ENCODE assay signal across 23 cellular contexts in the genomic region with DNA sequence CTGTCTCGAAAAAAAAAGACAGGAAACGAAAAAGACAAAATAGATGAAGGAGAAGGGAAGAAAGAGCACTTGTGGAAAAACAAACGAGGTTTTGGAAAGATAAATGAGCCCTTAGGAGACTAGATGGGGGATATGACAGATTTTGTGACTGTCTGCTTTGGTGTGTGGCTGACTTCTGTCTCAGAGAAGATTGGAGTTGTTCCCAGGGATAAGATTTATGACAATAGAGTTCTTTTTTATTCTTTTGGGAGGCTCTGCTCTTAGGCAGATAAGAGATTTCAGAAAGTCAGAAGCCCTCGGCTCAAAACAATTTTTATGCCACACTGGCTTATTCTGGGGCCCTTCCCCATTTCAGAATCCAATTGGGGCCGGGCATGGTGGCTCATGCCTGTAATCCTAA.
DNase-seq lines count a peak whose midpoint lies in the region; ATAC-seq, FAIRE-seq and TF ChIP-seq lines count a peak whose summit lies in the region.
"Had no signal": no experiment of that assay in that cellular context is flagged by ENCODE, and none has a peak within 500 bp of the region (broad histone marks: within the 10 kb centered on the region; RNA-seq: fewer than 3 reads in every experiment).

No MANE protein-coding gene starts in this region.

- H3K4me1 Mint-ChIP-seq in Calu3 (ENCODE audit: low read depth, unreplicated experiment) (peaks cover 23% of the 10 kb centered on the region), neural progenitor cell (peaks cover 4% of the 10 kb centered on the region)
- peaks cover 26 to 48% of the 10 kb centered on the region in 2 donors for H3K4me1 Mint-ChIP-seq in stimulated activated naive B cell treated with anti-CD40 and anti-IgM and Interleukin-4, amounts not matched to agents 10 μg/mL and 1 μg/mL and 100 μg/mL, for 72 hours
- peaks cover 5% of the 10 kb centered on the region for H3K4me1 Mint-ChIP-seq in activated CD8-positive, alpha-beta T cell treated with anti-CD3 and anti-CD28 coated beads for 36 hours (ENCODE audit: low read depth)
- peaks cover 10% of the 10 kb centered on the region for H3K4me1 Mint-ChIP-seq in CD4-positive, alpha-beta T cell (ENCODE audit: low read depth)
- H3K4me1 Mint-ChIP-seq: GM23338 had no signal

- no peak for ATAC-seq in HepG2
- ATAC-seq in stimulated activated naive B cell treated with anti-CD40 and anti-IgM and Interleukin-4, amounts not matched to agents 10 μg/mL and 1 μg/mL and 100 μg/mL, for 72 hours (replicated peaks), result no peak
- ATAC-seq in activated CD8-positive, alpha-beta T cell treated with anti-CD3 and anti-CD28 coated beads for 36 hours, result no peak
- ATAC-seq in CD4-positive, alpha-beta T cell (ENCODE audit: poor library complexity), result no peak
- ATAC-seq: CD8-positive, alpha-beta T cell; GM23338 had no signal

- no peak for FAIRE-seq in HepG2 (lab: Jason Lieb, UNC)
- FAIRE-seq: A204.1 had no signal

- H4K20me1 ChIP-seq in SU-DHL-6 (ENCODE audit: low read depth, low read length) (no peaks in the 10 kb centered on the region), HepG2 (ENCODE audit: insufficient read depth, low read length) (no peaks in the 10 kb centered on the region), neural progenitor cell (ENCODE audit: low read depth) (no peaks in the 10 kb centered on the region)

- intact Hi-C loops in Calu3 (cut with micrococcal nuclease; ENCODE audit: unreplicated experiment), result loop anchor here (2.0 kb wide), 2 partner anchors 55 to 425 kb away; no protein-coding TSS in a partner anchor
- intact Hi-C loops in HepG2 (cut with micrococcal nuclease; ENCODE audit: unreplicated experiment), result loop anchor here (2.0 to 10.0 kb wide), 2 partner anchors 75 to 333 kb away; partner anchors contain the start of gene ATF7IP2
- intact Hi-C loops in activated CD8-positive, alpha-beta T cell treated with anti-CD3 and anti-CD28 coated beads for 36 hours (cut with micrococcal nuclease), result no loop called here
- intact Hi-C loops in CD4-positive, alpha-beta T cell (cut with DNase I, micrococcal nuclease), result loop anchor here (1.0 to 10.0 kb wide), 2 partner anchors 73 to 423 kb away; partner anchors contain the start of gene ATF7IP2 (in 1 of the 2)

- in situ Hi-C loops in HepG2 (cut with HindIII; ENCODE audit: extremely low pct_ligation_motif_present, low pct_unique_long_range_greater_than_20kb), result loop anchor here (5.0 kb wide), 2 partner anchors 55 to 425 kb away; no protein-coding TSS in a partner anchor

- H3K4me3 ChIP-seq in SU-DHL-6 (ENCODE audit: insufficient read depth, low read length, poor library complexity, severe bottlenecking), result no peak overlapping the region
- H3K4me3 ChIP-seq in HepG2 (replicated peaks in 1 of 3; ENCODE audit: insufficient read depth in 1 of 3, low read depth in 2 of 3, low read length in 3 of 3), result no peak overlapping the region
- no peak overlapping the region for H3K4me3 ChIP-seq in neural progenitor cell
- H3K4me3 ChIP-seq: GM23338, HAP-1, Peyer's patch had no signal

- DNase-seq in Calu3 (no peak), HepG2 (ENCODE audit: low spot score) (no peak), SKM-1 treated with dmso at 0.1 percent for 144 hours (lab: John Stamatoyannopoulos, UW; ENCODE audit: unreplicated experiment) (no peak), neural progenitor cell (ENCODE audit: low spot score) (no peak)
- DNase-seq in stimulated activated naive B cell treated with anti-CD40 and anti-IgM and Interleukin-4, amounts not matched to agents 10 μg/mL and 1 μg/mL and 100 μg/mL, for 72 hours, result no peak
- DNase-seq in activated CD8-positive, alpha-beta T cell treated with anti-CD3 and anti-CD28 coated beads for 36 hours, result no peak
- no peak for DNase-seq in CD4-positive, alpha-beta T cell
- DNase-seq: CD8-positive, alpha-beta T cell; GF-D8; KBM-7; NCI-H1105; NCI-H146; NCI-H2029; NCI-H2171; NCI-H345; NCI-H524; NCI-H774; NK-92 treated with Interleukin-12 subunit alpha and Interleukin-12 subunit beta, amount 100 ng/mL, for 24 hours; Peyer's patch had no signal

- peaks cover 2% of the 10 kb centered on the region for H3K9me3 Mint-ChIP-seq in Calu3 (ENCODE audit: low read depth, unreplicated experiment)
- peaks cover 2 to 3% of the 10 kb centered on the region in 2 donors for H3K9me3 Mint-ChIP-seq in stimulated activated naive B cell treated with anti-CD40 and anti-IgM and Interleukin-4, amounts not matched to agents 10 μg/mL and 1 μg/mL and 100 μg/mL, for 72 hours
- no peaks in the 10 kb centered on the region for H3K9me3 Mint-ChIP-seq in activated CD8-positive, alpha-beta T cell treated with anti-CD3 and anti-CD28 coated beads for 36 hours
- no peaks in the 10 kb centered on the region for H3K9me3 Mint-ChIP-seq in CD4-positive, alpha-beta T cell
- no peaks in the 10 kb centered on the region for H3K9me3 Mint-ChIP-seq in neural progenitor cell
- H3K9me3 Mint-ChIP-seq: CD8-positive, alpha-beta T cell; GM23338 had no signal

- POLR2A ChIA-PET in HepG2 (lab: Yijun Ruan, JAX), result interaction anchor here (1.3 kb wide), 1 partner anchor 54 kb away, joined by 5 read pairs; no protein-coding TSS in a partner anchor
- POLR2A ChIA-PET in activated CD8-positive, alpha-beta T cell treated with anti-CD3 and anti-CD28 coated beads for 36 hours (lab: Charles Lee), result no interaction called here
- POLR2A ChIA-PET in CD4-positive, alpha-beta T cell (lab: Charles Lee), result no interaction called here

- H3K27me3 Mint-ChIP-seq in Calu3 (ENCODE audit: unreplicated experiment) (no peaks in the 10 kb centered on the region), neural progenitor cell (ENCODE audit: insufficient read depth, low read depth) (peaks cover 3% of the 10 kb centered on the region)
- H3K27me3 Mint-ChIP-seq in stimulated activated naive B cell treated with anti-CD40 and anti-IgM and Interleukin-4, amounts not matched to agents 10 μg/mL and 1 μg/mL and 100 μg/mL, for 72 hours, result no peaks in the 10 kb centered on the region
- no peaks in the 10 kb centered on the region for H3K27me3 Mint-ChIP-seq in activated CD8-positive, alpha-beta T cell treated with anti-CD3 and anti-CD28 coated beads for 36 hours
- no peaks in the 10 kb centered on the region for H3K27me3 Mint-ChIP-seq in CD4-positive, alpha-beta T cell

- H3K36me3 ChIP-seq in SU-DHL-6 (ENCODE audit: low read length) (no peaks in the 10 kb centered on the region), HepG2 (replicated peaks in 1 of 2; ENCODE audit: control insufficient read depth in 1 of 2, insufficient read depth in 2 of 2, low read length in 2 of 2) (no peaks in the 10 kb centered on the region), neural progenitor cell (no peaks in the 10 kb centered on the region)
- H3K36me3 ChIP-seq: HAP-1, Peyer's patch had no signal

- TF ChIP-seq EP300 in HepG2 (IDR thresholded peaks at IDR 0.05; ENCODE audit: low read depth in 2 of 2, low read length in 2 of 2) (no peak), HepG2 (CRISPR knock-in tag; IDR thresholded peaks at IDR 0.05; ENCODE audit: borderline replicate concordance) (no peak)

- H3K36me3 Mint-ChIP-seq in Calu3 (ENCODE audit: insufficient read depth, unreplicated experiment) (peaks cover 4% of the 10 kb centered on the region), neural progenitor cell (no peaks in the 10 kb centered on the region)
- H3K36me3 Mint-ChIP-seq in stimulated activated naive B cell treated with anti-CD40 and anti-IgM and Interleukin-4, amounts not matched to agents 10 μg/mL and 1 μg/mL and 100 μg/mL, for 72 hours, result peaks cover 1 to 3% of the 10 kb centered on the region in 2 donors
- no peaks in the 10 kb centered on the region for H3K36me3 Mint-ChIP-seq in activated CD8-positive, alpha-beta T cell treated with anti-CD3 and anti-CD28 coated beads for 36 hours (ENCODE audit: low read depth)
- H3K36me3 Mint-ChIP-seq in CD4-positive, alpha-beta T cell (ENCODE audit: low read depth), result no peaks in the 10 kb centered on the region
- H3K36me3 Mint-ChIP-seq: CD8-positive, alpha-beta T cell had no signal

- H3K9ac ChIP-seq in SU-DHL-6 (ENCODE audit: low read length), result no peak overlapping the region
- H3K9ac ChIP-seq in HepG2 (ENCODE audit: insufficient read depth, low read depth, low read length), result no peak overlapping the region
- no peak overlapping the region for H3K9ac ChIP-seq in neural progenitor cell

- H2AFZ ChIP-seq in SU-DHL-6 (ENCODE audit: low read depth, low read length, severe bottlenecking), result peak overlapping the region; percentile 32
- no peak overlapping the region for H2AFZ ChIP-seq in HepG2 (ENCODE audit: low read length)
- no peak overlapping the region for H2AFZ ChIP-seq in neural progenitor cell (replicated peaks)
- H2AFZ ChIP-seq: GM23338 had no signal

- CTCF ChIA-PET in Calu3 (lab: Charles Lee), result interaction anchor here (0.6 to 0.7 kb wide), 5 partner anchors 67 to 1163 kb away, joined by 3 to 5 read pairs (median 3); no protein-coding TSS in a partner anchor
- CTCF ChIA-PET in HepG2 (lab: Yijun Ruan, JAX; ENCODE audit: low intra/inter-chr PET ratio, low total read pairs), result no interaction called here
- CTCF ChIA-PET in activated CD8-positive, alpha-beta T cell treated with anti-CD3 and anti-CD28 coated beads for 36 hours (lab: Charles Lee), result no interaction called here
- CTCF ChIA-PET in CD4-positive, alpha-beta T cell (lab: Charles Lee), result interaction anchor here (0.7 kb wide), 1 partner anchor 19 kb away, joined by 3 read pairs; no protein-coding TSS in a partner anchor

- BruUV-seq in Calu3 (replicated peaks; lab: Mats Ljungman, UMichigan), result no TSS peak
- BruUV-seq in HepG2 (replicated peaks; lab: Mats Ljungman, UMichigan), result no TSS peak

- H3K27ac Mint-ChIP-seq in Calu3 (ENCODE audit: unreplicated experiment) (peak overlapping the region; percentile 2), neural progenitor cell (no peak overlapping the region)
- peak overlapping the region; percentile 87 for H3K27ac Mint-ChIP-seq in stimulated activated naive B cell treated with anti-CD40 and anti-IgM and Interleukin-4, amounts not matched to agents 10 μg/mL and 1 μg/mL and 100 μg/mL, for 72 hours
- H3K27ac Mint-ChIP-seq in activated CD8-positive, alpha-beta T cell treated with anti-CD3 and anti-CD28 coated beads for 36 hours, result no peak overlapping the region
- H3K27ac Mint-ChIP-seq in CD4-positive, alpha-beta T cell, result no peak overlapping the region
- H3K27ac Mint-ChIP-seq: CD8-positive, alpha-beta T cell; GM23338 had no signal

- no peak for TF ChIP-seq POLR2A in HepG2 (IDR thresholded peaks at IDR 0.05; ENCODE audit: insufficient read depth in 1 of 2, low read depth in 2 of 2, low read length in 2 of 2)

- WGBS in HepG2 (ENCODE audit: low lambda C conversion rate), result 86% methylated on average over 5 of the region's 5 CpGs

- TF ChIP-seq CTCF in Calu3 (IDR thresholded peaks at IDR 0.05; ENCODE audit: unreplicated experiment), result no peak
- TF ChIP-seq CTCF in SU-DHL-6 (IDR thresholded peaks at IDR 0.05; ENCODE audit: insufficient read depth, low read length, poor library complexity, severe bottlenecking), result no peak
- TF ChIP-seq CTCF in HepG2 (CRISPR knock-in tag; IDR thresholded peaks at IDR 0.05), result no peak
- TF ChIP-seq CTCF in activated CD8-positive, alpha-beta T cell treated with anti-CD3 and anti-CD28 coated beads for 36 hours (IDR thresholded peaks at IDR 0.05), result no peak
- TF ChIP-seq CTCF in CD4-positive, alpha-beta T cell (IDR thresholded peaks at IDR 0.05), result no peak
- TF ChIP-seq CTCF in neural progenitor cell (IDR thresholded peaks at IDR 0.05), result no peak

- H3K4me3 Mint-ChIP-seq in Calu3 (ENCODE audit: low read depth, unreplicated experiment) (no peak overlapping the region), neural progenitor cell (no peak overlapping the region)
- peak overlapping the region in 1 of 2 donors; percentile 48 for H3K4me3 Mint-ChIP-seq in stimulated activated naive B cell treated with anti-CD40 and anti-IgM and Interleukin-4, amounts not matched to agents 10 μg/mL and 1 μg/mL and 100 μg/mL, for 72 hours
- no peak overlapping the region for H3K4me3 Mint-ChIP-seq in activated CD8-positive, alpha-beta T cell treated with anti-CD3 and anti-CD28 coated beads for 36 hours
- H3K4me3 Mint-ChIP-seq in CD4-positive, alpha-beta T cell, result no peak overlapping the region
- H3K4me3 Mint-ChIP-seq: CD8-positive, alpha-beta T cell; GM23338 had no signal

- peak overlapping the region; percentile 23 for H3K27ac ChIP-seq in SU-DHL-6 (ENCODE audit: low read depth, low read length)
- no peak overlapping the region for H3K27ac ChIP-seq in HepG2 (ENCODE audit: extremely low read length, insufficient read depth, low read length)
- no peak overlapping the region for H3K27ac ChIP-seq in CD4-positive, alpha-beta T cell (ENCODE audit: low read depth, low read length)
- H3K27ac ChIP-seq in neural progenitor cell, result no peak overlapping the region

- H3K9me3 ChIP-seq in SU-DHL-6 (ENCODE audit: insufficient read depth, low read length) (no peaks in the 10 kb centered on the region), HepG2 (ENCODE audit: low read length) (no peaks in the 10 kb centered on the region), neural progenitor cell (ENCODE audit: low read depth) (no peaks in the 10 kb centered on the region)
- no peaks in the 10 kb centered on the region for H3K9me3 ChIP-seq in CD4-positive, alpha-beta T cell (ENCODE audit: control insufficient read depth, low read length)
- H3K9me3 ChIP-seq: HAP-1, Peyer's patch had no signal

- H3K79me2 ChIP-seq in SU-DHL-6 (ENCODE audit: insufficient read depth, low read length), result no peaks in the 10 kb centered on the region
- no peaks in the 10 kb centered on the region for H3K79me2 ChIP-seq in HepG2 (ENCODE audit: insufficient read depth, low read length)
- no peaks in the 10 kb centered on the region for H3K79me2 ChIP-seq in neural progenitor cell (ENCODE audit: low read depth)

- H3K9me2 ChIP-seq in SU-DHL-6 (replicated peaks; ENCODE audit: insufficient read depth, low read length), result no peaks in the 10 kb centered on the region

- H3K4me2 ChIP-seq in SU-DHL-6 (ENCODE audit: low read depth, low read length, poor library complexity, severe bottlenecking) (no peak overlapping the region), HepG2 (ENCODE audit: low read depth, low read length) (no peak overlapping the region), neural progenitor cell (no peak overlapping the region)
- H3K4me2 ChIP-seq: GM23338 had no signal

- peaks cover 74% of the 10 kb centered on the region for H3K4me1 ChIP-seq in HepG2 (ENCODE audit: insufficient read depth, low read length)
- no peaks in the 10 kb centered on the region for H3K4me1 ChIP-seq in neural progenitor cell
- H3K4me1 ChIP-seq: HAP-1, Peyer's patch had no signal

- peaks cover 4% of the 10 kb centered on the region for H3F3A ChIP-seq in SU-DHL-6 (ENCODE audit: insufficient read depth)
- no peaks in the 10 kb centered on the region for H3F3A ChIP-seq in neural progenitor cell (ENCODE audit: low read depth)

- TF ChIP-seq RAD21 in HepG2 (CRISPR knock-in tag; IDR thresholded peaks at IDR 0.05), result no peak

- H3K27me3 ChIP-seq in SU-DHL-6 (ENCODE audit: low read length) (no peaks in the 10 kb centered on the region), HepG2 (ENCODE audit: control insufficient read depth in 1 of 2, insufficient read depth in 2 of 2, low read length in 2 of 2) (no peaks in the 10 kb centered on the region), neural progenitor cell (no peaks in the 10 kb centered on the region)
- no peaks in the 10 kb centered on the region for H3K27me3 ChIP-seq in CD4-positive, alpha-beta T cell (ENCODE audit: control insufficient read depth, insufficient read depth, low read length)
- H3K27me3 ChIP-seq: Peyer's patch had no signal

Comparison
In these comparisons a context has a peak if more than half of its experiments do, and no peak if none do; other contexts are left out.
1. H3K27ac Mint-ChIP-seq: peak in Calu3 (single experiment) and stimulated activated naive B cell treated with anti-CD40 and anti-IgM and Interleukin-4, amounts not matched to agents 10 μg/mL and 1 μg/mL and 100 μg/mL, for 72 hours (single experiment); none in activated CD8-positive, alpha-beta T cell treated with anti-CD3 and anti-CD28 coated beads for 36 hours (single experiment), CD4-positive, alpha-beta T cell (single experiment) and neural progenitor cell (single experiment).
2. CTCF ChIA-PET loops: an anchor here in Calu3 (0.6 to 0.7 kb wide) and CD4-positive, alpha-beta T cell (0.7 kb wide); none called in HepG2 and activated CD8-positive, alpha-beta T cell treated with anti-CD3 and anti-CD28 coated beads for 36 hours.